33 cellular contexts compared by ENCODE assay signal in genomic region chr5:40353442-40353841, GRCh38.
"Had no signal": no experiment of that assay in that cellular context is flagged by ENCODE, and none has a peak within 500 bp of the region (broad histone marks: within the 10 kb centered on the region; RNA-seq: fewer than 3 reads in every experiment).

No MANE protein-coding gene starts in this region.

- H3K9me3 ChIP-seq: adrenal gland, body of pancreas had no signal

- H3K27me3 ChIP-seq: adrenal gland, body of pancreas, brain microvascular endothelial cell, breast epithelium had no signal

- H3K27ac ChIP-seq: adrenal gland, body of pancreas, brain microvascular endothelial cell, breast epithelium had no signal

- FAIRE-seq: astrocyte, TTC549 had no signal

- H3K36me3 ChIP-seq: adrenal gland, brain microvascular endothelial cell, breast epithelium had no signal

- DNase-seq: activated B cell treated with CpG ODN at 0.5 μM for 24 hours; activated CD4-positive, alpha-beta memory T cell treated with anti-CD3 and anti-CD28 coated beads for 36 hours; activated CD4-positive, alpha-beta T cell treated with anti-CD3 and anti-CD28 coated beads for 4 hours; activated CD4-positive, alpha-beta T cell treated with anti-CD3 and anti-CD28 coated beads, Interleukin-2, amount 10 ng/mL, durations not matched to agents 24 days and 14 days; activated CD4-positive, alpha-beta T cell treated with anti-CD3 and anti-CD28 coated beads, Interleukin-2, amount 50 U/mL, for 1 hour; activated CD4-positive, alpha-beta T cell treated with anti-CD3 and anti-CD28 coated beads, Interleukin-2, amount 50 U/mL, for 4 hours; activated CD4-positive, CD25-positive, alpha-beta regulatory T cell treated with anti-CD3 and anti-CD28 coated beads, Interleukin-2, amount 50 U/mL, for 72 hours; activated CD8-positive, alpha-beta memory T cell treated with anti-CD3 and anti-CD28 coated beads, Interleukin-2, amount 50 U/mL, for 4 hours; activated CD8-positive, alpha-beta T cell treated with anti-CD3 and anti-CD28 coated beads for 36 hours; activated effector memory CD4-positive, alpha-beta T cell treated with anti-CD3 and anti-CD28 coated beads, Interleukin-2, amount 50 U/mL, for 16 hours; activated gamma-delta T cell treated with Interleukin-2 at 50 U/mL for 16 hours; activated naive CD4-positive, alpha-beta T cell; activated naive CD4-positive, alpha-beta T cell treated with anti-CD3 and anti-CD28 coated beads for 36 hours; activated naive CD4-positive, alpha-beta T cell treated with anti-CD3 and anti-CD28 coated beads, Interleukin-2, amount 50 U/mL, for 16 hours; activated naive CD8-positive, alpha-beta T cell treated with anti-CD3 and anti-CD28 coated beads for 36 hours; activated T-cell treated with anti-CD3 and anti-CD28 coated beads for 4 hours; activated T-cell treated with anti-CD3 and anti-CD28 coated beads, Interleukin-2, amount 50 U/mL, for 1 hour; activated T-cell treated with anti-CD3 and anti-CD28 coated beads, Interleukin-2, amount 50 U/mL, for 4 hours; activated T-cell treated with anti-CD3 and anti-CD28 coated beads, Interleukin-2, amount 50 U/mL, for 72 hours; adrenal gland; amniotic stem cell; aorta; body of pancreas; brain microvascular endothelial cell; central memory CD4-positive, alpha-beta T cell; T-helper 1 cell; T-helper 2 cell; T-helper 9 cell had no signal

- H3K4me3 ChIP-seq: adrenal gland, body of pancreas, breast epithelium had no signal

- H3K4me1 ChIP-seq: adrenal gland, body of pancreas, breast epithelium had no signal

- ATAC-seq: activated CD8-positive, alpha-beta T cell treated with anti-CD3 and anti-CD28 coated beads for 36 hours; activated naive CD4-positive, alpha-beta T cell treated with anti-CD3 and anti-CD28 coated beads, Interleukin-2, amount 50 U/mL, for 72 hours; activated T-cell treated with anti-CD3 and anti-CD28 coated beads, Interleukin-2, amount 50 U/mL, for 4 hours; activated T-cell treated with anti-CD3 and anti-CD28 coated beads, Interleukin-2, amount 50 U/mL, for 72 hours; activated T-helper 17 cell treated with anti-CD3 and anti-CD28 coated beads, Interleukin-2, amount 50 U/mL, for 72 hours; body of pancreas had no signal
